ENCODE assay signal across 10 cellular contexts in genomic region chr2:84940088-84940470, GRCh38. TPM values are rescaled to one million over a fixed set of nuclear protein-coding genes. Genes with fewer than 3 reads are reported as not detected.
DNase-seq lines count a peak whose midpoint lies in the region; ATAC-seq and TF ChIP-seq lines count a peak whose summit lies in the region.
"Had no signal": no experiment of that assay in that cellular context is flagged by ENCODE, and none has a peak within 500 bp of the region (broad histone marks: within the 10 kb centered on the region; RNA-seq: fewer than 3 reads in every experiment).

No MANE protein-coding gene starts in this region.

- peak; percentile 60 for DNase-seq in activated CD8-positive, alpha-beta memory T cell treated with anti-CD3 and anti-CD28 coated beads for 24 hours
- no peak for DNase-seq in activated CD8-positive, alpha-beta memory T cell treated with anti-CD3 and anti-CD28 coated beads, Interleukin-2, amount 50 U/mL, for 48 hours
- DNase-seq in stimulated activated naive CD8-positive, alpha-beta T cell treated with anti-CD3 and anti-CD28 coated beads, Interleukin-15, Interleukin-2, amounts not matched to agents 100 U/mL and 50 U/mL, for 24 hours = peak; percentile 32
- DNase-seq in GM13977 (ENCODE audit: low spot score) (no peak), AG08395 (ENCODE audit: low spot score) (no peak), psoas muscle (no peak)
- DNase-seq: ACHN had no signal

- H3K36me3 Mint-ChIP-seq in activated T-helper 17 cell treated with anti-CD3 and anti-CD28 coated beads, Interleukin-2, amount 50 U/mL, for 72 hours (ENCODE audit: low read depth) = peaks cover 30% of the 10 kb centered on the region

- in situ Hi-C loops in GM13977 (cut with MboI; ENCODE audit: low pct_unique_long_range_greater_than_20kb, low sequenced_read_pairs, unreplicated experiment) = no loop called here

- ATAC-seq in HG02970 (IDR thresholded peaks at IDR 0.05; ENCODE audit: low FRiP score, unreplicated experiment) = peak; percentile 0
- ATAC-seq in activated T-helper 17 cell treated with anti-CD3 and anti-CD28 coated beads, Interleukin-2, amount 50 U/mL, for 72 hours (replicated peaks) = no peak
- ATAC-seq in stimulated activated naive CD8-positive, alpha-beta T cell treated with anti-CD3 and anti-CD28 coated beads, Interleukin-15, Interleukin-2, amounts not matched to agents 100 U/mL and 50 U/mL, for 24 hours = no peak
- no peak for ATAC-seq in psoas muscle

- TF ChIP-seq CTCF in GM13977 (IDR thresholded peaks at IDR 0.05; ENCODE audit: extremely low read depth, insufficient read depth, missing control alignments) = no peak
- TF ChIP-seq CTCF in psoas muscle (IDR thresholded peaks at IDR 0.05) = no peak

- H3K4me3 Mint-ChIP-seq in activated T-helper 17 cell treated with anti-CD3 and anti-CD28 coated beads, Interleukin-2, amount 50 U/mL, for 72 hours = peak overlapping the region; percentile 79

- H3K4me3 ChIP-seq in psoas muscle = no peak overlapping the region
- H3K4me3 ChIP-seq: SJSA1 had no signal

- peak overlapping the region; percentile 87 for H3K27ac Mint-ChIP-seq in activated T-helper 17 cell treated with anti-CD3 and anti-CD28 coated beads, Interleukin-2, amount 50 U/mL, for 72 hours

- H3K9me3 ChIP-seq in psoas muscle = no peaks in the 10 kb centered on the region
- H3K9me3 ChIP-seq: SJSA1 had no signal

- H3K9me3 Mint-ChIP-seq in activated T-helper 17 cell treated with anti-CD3 and anti-CD28 coated beads, Interleukin-2, amount 50 U/mL, for 72 hours = no peaks in the 10 kb centered on the region

- H3K27me3 Mint-ChIP-seq in activated T-helper 17 cell treated with anti-CD3 and anti-CD28 coated beads, Interleukin-2, amount 50 U/mL, for 72 hours = no peaks in the 10 kb centered on the region

- WGBS in psoas muscle, 3 donors = 67 to 69% (median 68%) methylated on average over 3 of the region's 3 CpGs

- H3K27ac ChIP-seq in psoas muscle = no peak overlapping the region
- H3K27ac ChIP-seq: SJSA1 had no signal

- H3K36me3 ChIP-seq in psoas muscle (ENCODE audit: insufficient read depth in 1 of 2, low read depth in 1 of 2) = no peaks in the 10 kb centered on the region
- H3K36me3 ChIP-seq: SJSA1 had no signal

- H3K27me3 ChIP-seq in psoas muscle (ENCODE audit: insufficient read depth in 3 of 3, low read length in 2 of 3) = no peaks in the 10 kb centered on the region
- H3K27me3 ChIP-seq: SJSA1 had no signal

- intact Hi-C loops in psoas muscle (cut with DNase I) = no loop called here

- peaks cover 36% of the 10 kb centered on the region for H3K4me1 Mint-ChIP-seq in activated T-helper 17 cell treated with anti-CD3 and anti-CD28 coated beads, Interleukin-2, amount 50 U/mL, for 72 hours

- H3K4me1 ChIP-seq in psoas muscle = no peaks in the 10 kb centered on the region

RNA-seq across cellular contexts. Expression of gene KCMF1, which starts 30.9 kb away (rescaled TPM):
- 100 to 1,000 TPM in 1 of 2 donors, 10 to 100 TPM in 1; 77.3 to 108 TPM for total RNA-seq in activated T-helper 17 cell treated with anti-CD3 and anti-CD28 coated beads, Interleukin-2, amount 50 U/mL, for 72 hours
- total RNA-seq in psoas muscle = 100 to 1,000 TPM in 3 of 4 donors, 10 to 100 TPM in 1; 89.0 to 197 (median 153) TPM
- polyA plus RNA-seq in psoas muscle = 100 to 1,000 TPM in 1 of 3 donors, 10 to 100 TPM in 2; 74.6 to 374 (median 97.3) TPM

RNA-seq across cellular contexts. Expression of gene TMSB10, which starts 34.6 kb away (rescaled TPM):
- 1,000 to 10,000 TPM; 2,616 to 3,068 TPM for total RNA-seq in activated T-helper 17 cell treated with anti-CD3 and anti-CD28 coated beads, Interleukin-2, amount 50 U/mL, for 72 hours
- total RNA-seq in psoas muscle = 100 to 1,000 TPM; 181 to 306 (median 239) TPM
- 100 to 1,000 TPM; 223 to 849 (median 317) TPM for polyA plus RNA-seq in psoas muscle

RNA-seq across cellular contexts. Expression of gene TRABD2A, which starts 59.2 kb away (rescaled TPM):
- total RNA-seq in activated T-helper 17 cell treated with anti-CD3 and anti-CD28 coated beads, Interleukin-2, amount 50 U/mL, for 72 hours = 10 to 100 TPM; 28.6 to 32.3 TPM
- total RNA-seq in psoas muscle = under 1 TPM; 0.32 to 0.74 (median 0.47) TPM
- polyA plus RNA-seq in psoas muscle = under 1 TPM; 0.27 to 0.47 (median 0.35) TPM

Comparison
In these comparisons a context has a peak if more than half of its experiments do, and no peak if none do; other contexts are left out.
1. DNase-seq: peak in activated CD8-positive, alpha-beta memory T cell treated with anti-CD3 and anti-CD28 coated beads for 24 hours (single experiment) and stimulated activated naive CD8-positive, alpha-beta T cell treated with anti-CD3 and anti-CD28 coated beads, Interleukin-15, Interleukin-2, amounts not matched to agents 100 U/mL and 50 U/mL, for 24 hours (single experiment); none in activated CD8-positive, alpha-beta memory T cell treated with anti-CD3 and anti-CD28 coated beads, Interleukin-2, amount 50 U/mL, for 48 hours (single experiment), GM13977 (single experiment), AG08395 (single experiment) and psoas muscle (0 of 2).
2. RNA of gene TMSB10, which starts 34.6 kb away (total RNA-seq): 2,616 to 3,068 TPM in activated T-helper 17 cell treated with anti-CD3 and anti-CD28 coated beads, Interleukin-2, amount 50 U/mL, for 72 hours; 181 to 306 TPM in psoas muscle; every median in the first group is over 4 times any median in the second.
3. RNA of gene TRABD2A, which starts 59.2 kb away (total RNA-seq): 28.6 to 32.3 TPM in activated T-helper 17 cell treated with anti-CD3 and anti-CD28 coated beads, Interleukin-2, amount 50 U/mL, for 72 hours; 0.32 to 0.74 TPM in psoas muscle; every median in the first group is over 10 times any median in the second.